In the genomic region with DNA sequence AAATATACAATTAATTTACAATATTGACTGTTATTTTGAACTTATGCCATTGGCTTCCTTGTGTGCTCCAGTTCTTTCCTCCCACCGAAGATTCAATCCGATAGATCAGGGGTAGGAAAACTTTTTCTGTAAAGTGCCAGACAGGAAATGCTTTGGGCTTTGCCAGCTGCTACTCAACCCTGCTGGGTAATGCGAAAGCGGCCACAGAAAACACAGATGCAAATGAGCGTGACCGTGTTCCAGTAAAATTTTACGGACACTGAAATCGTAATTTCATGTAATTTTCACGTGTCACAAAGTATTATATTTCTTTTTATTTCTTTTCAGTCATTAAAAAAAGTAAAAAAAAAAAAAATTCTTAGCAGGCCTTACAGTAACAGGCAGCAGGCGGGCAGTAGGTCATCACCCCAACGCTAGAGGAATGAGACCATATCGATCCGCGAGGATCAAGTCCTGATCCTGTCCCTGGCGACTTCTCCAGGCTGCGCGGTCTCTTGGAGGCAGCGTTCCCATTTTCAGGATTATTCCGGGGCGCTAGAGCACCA, we compare ENCODE assay signal across 8 cellular contexts. TPM values are rescaled to one million over a fixed set of nuclear protein-coding genes. Genes with fewer than 3 reads are reported as not detected.
DNase-seq lines count a peak whose midpoint lies in the region; ATAC-seq and TF ChIP-seq lines count a peak whose summit lies in the region.

No MANE protein-coding gene starts in this region.

- no peaks in the 10 kb centered on the region for H3K27me3 ChIP-seq in BE2C
- H3K27me3 ChIP-seq in SJCRH30, result no peaks in the 10 kb centered on the region

- H3K36me3 ChIP-seq in BE2C (no peaks in the 10 kb centered on the region), SJCRH30 (0 out of 2 replicates have a peak, but pooled peaks cover 6% of the 10 kb centered on the region)

- H3K9me3 ChIP-seq in BE2C, result no peaks in the 10 kb centered on the region
- H3K9me3 ChIP-seq in SJCRH30 (replicated peaks), result no peaks in the 10 kb centered on the region

- no peak for TF ChIP-seq CTCF in BE2C (IDR thresholded peaks at IDR 0.05; ENCODE audit: low read depth, low read length)
- no peak for TF ChIP-seq CTCF in astrocyte of the cerebellum (IDR thresholded peaks at IDR 0.05; ENCODE audit: low read depth, low read length, missing control alignments)

- in situ Hi-C loops in astrocyte of the cerebellum (cut with HindIII; ENCODE audit: low sequenced_read_pairs), result no loop called here

- H3K4me1 ChIP-seq in BE2C (peaks cover 13% of the 10 kb centered on the region; the same call in 1 of the 2 replicates), SJCRH30 (peaks cover 11% of the 10 kb centered on the region)

- H3K4me3 ChIP-seq in BE2C (ENCODE audit: low read depth, low read length), result peak overlapping the region; percentile 78
- H3K4me3 ChIP-seq in SJCRH30, result peak overlapping the region; percentile 96
- peak overlapping the region; percentile 91 for H3K4me3 ChIP-seq in astrocyte of the cerebellum (ENCODE audit: low read depth, low read length)

- ATAC-seq in GM18868 (IDR thresholded peaks at IDR 0.05; ENCODE audit: unreplicated experiment) (peak; percentile 19), HG03342 (IDR thresholded peaks at IDR 0.05; ENCODE audit: unreplicated experiment) (peak; percentile 26)

- DNase-seq in BE2C, result no peak
- DNase-seq in SJCRH30, result peak; percentile 80 to 89
- no peak for DNase-seq in astrocyte of the cerebellum (ENCODE audit: low read depth)
- peak; percentile 52 for DNase-seq in inferior parietal cortex (ENCODE audit: extremely low spot score)
- peak; percentile 35 for DNase-seq in stimulated activated CD4-positive, alpha-beta T cell treated with anti-CD3 and anti-CD28 coated beads, Interleukin-1b, Interleukin-23, amount 100 ng/mL, for 48 hours
- DNase-seq in 8988T, result no peak

- peak overlapping the region; percentile 100 for H3K27ac ChIP-seq in SJCRH30

RNA-seq across cellular contexts. Expression of gene NMRK1, which starts 0.6 kb away (rescaled TPM):
- polyA plus RNA-seq in BE2C (2012; ENCODE audit: insufficient read depth, insufficient read length, low read depth), result 0.99 TPM
- 53.3 and 55.0 TPM in 2 replicates for total RNA-seq in SJCRH30 (2014; rRNA removed; shearing (Covaris generic))

RNA-seq across cellular contexts. Expression of gene OSTF1, which starts 1.0 kb away (rescaled TPM):
- 2.0 TPM for polyA plus RNA-seq in BE2C (2012; ENCODE audit: insufficient read depth, insufficient read length, low read depth)
- total RNA-seq in SJCRH30 (2014; rRNA removed; shearing (Covaris generic)), result 49.2 and 49.6 TPM in 2 replicates

RNA-seq across cellular contexts. Expression of gene CARNMT1, which starts 59.3 kb away (rescaled TPM):
- polyA plus RNA-seq in BE2C (2012; ENCODE audit: insufficient read depth, insufficient read length, low read depth), result 3.7 TPM
- 30.0 and 31.7 TPM in 2 replicates for total RNA-seq in SJCRH30 (2014; rRNA removed; shearing (Covaris generic))

Comparison
In these comparisons a context has a peak if more than half of its experiments do, and no peak if none do; other contexts are left out.
1. DNase-seq: peak in SJCRH30 (2 of 2), inferior parietal cortex (single experiment) and stimulated activated CD4-positive, alpha-beta T cell treated with anti-CD3 and anti-CD28 coated beads, Interleukin-1b, Interleukin-23, amount 100 ng/mL, for 48 hours (single experiment); none in BE2C (single experiment), astrocyte of the cerebellum (single experiment) and 8988T (single experiment).
2. Peak in every context shown above with its lines, with median percentiles within 50 percentile points of each other: H3K4me3 ChIP-seq.